Comparison of ENCODE assay signal across 21 cellular contexts in genomic region chr5:83701886-83702285, GRCh38. TPM values are rescaled to one million over a fixed set of nuclear protein-coding genes. Genes with fewer than 3 reads are reported as not detected.
"Had no signal": no experiment of that assay in that cellular context is flagged by ENCODE, and none has a peak within 500 bp of the region (broad histone marks: within the 10 kb centered on the region; RNA-seq: fewer than 3 reads in every experiment).

No MANE protein-coding gene starts in this region.

- H3K4me3 ChIP-seq: gastroesophageal sphincter, heart right ventricle, lung, pancreas, sigmoid colon, thyroid gland had no signal

- H3K4me1 ChIP-seq: gastroesophageal sphincter, heart right ventricle, pancreas, sigmoid colon, thyroid gland had no signal

- H3K4me3 Mint-ChIP-seq: activated B cell treated with CpG ODN at 0.5 μM for 24 hours; activated CD4-positive, alpha-beta T cell treated with anti-CD3 and anti-CD28 coated beads, Interleukin-2, amount 10 ng/mL, durations not matched to agents 7 days and 5 days; activated naive CD8-positive, alpha-beta T cell treated with anti-CD3 and anti-CD28 coated beads for 36 hours; activated T-helper 1 cell treated with anti-CD3 and anti-CD28 coated beads, Interleukin-12 subunit alpha, Interleukin-12 subunit beta, Interleukin-2, Interleukin-4 antibody, amounts not matched to agents 30 ng/mL and 10 ng/mL and 1 ng/mL, durations not matched to agents 14 hours and 24 hours and 36 hours; brain; dendritic cell treated with granulocyte-macrophage colony-stimulating factor and Interleukin-4, amounts not matched to agents 40 ng/mL and 50 ng/mL, for 4 days; stimulated activated effector memory CD8-positive, alpha-beta T cell treated with anti-CD3 and anti-CD28 coated beads, Interleukin-12 subunit alpha, Interleukin-12 subunit beta, amount 100 ng/mL, for 72 hours had no signal

- H3K27me3 ChIP-seq: gastroesophageal sphincter, heart right ventricle, pancreas, sigmoid colon, thyroid gland had no signal

- ATAC-seq: gastroesophageal sphincter; heart right ventricle; left colon; pancreas; stimulated activated effector memory CD8-positive, alpha-beta T cell treated with anti-CD3 and anti-CD28 coated beads, Interleukin-12 subunit alpha, Interleukin-12 subunit beta, amount 100 ng/mL, for 72 hours had no signal

- H3K4me1 Mint-ChIP-seq: activated B cell treated with CpG ODN at 0.5 μM for 24 hours; activated CD4-positive, alpha-beta T cell treated with anti-CD3 and anti-CD28 coated beads, Interleukin-2, amount 10 ng/mL, durations not matched to agents 7 days and 5 days; activated naive CD8-positive, alpha-beta T cell treated with anti-CD3 and anti-CD28 coated beads for 36 hours; brain; stimulated activated effector memory CD8-positive, alpha-beta T cell treated with anti-CD3 and anti-CD28 coated beads, Interleukin-12 subunit alpha, Interleukin-12 subunit beta, amount 100 ng/mL, for 72 hours had no signal

- FAIRE-seq: islet of Langerhans, pancreas, TTC549 had no signal

- H3K9me3 Mint-ChIP-seq: activated B cell treated with CpG ODN at 0.5 μM for 24 hours; activated CD4-positive, alpha-beta T cell treated with anti-CD3 and anti-CD28 coated beads, Interleukin-2, amount 10 ng/mL, durations not matched to agents 7 days and 5 days; activated T-helper 1 cell treated with anti-CD3 and anti-CD28 coated beads, Interleukin-12 subunit alpha, Interleukin-12 subunit beta, Interleukin-2, Interleukin-4 antibody, amounts not matched to agents 30 ng/mL and 10 ng/mL and 1 ng/mL, durations not matched to agents 14 hours and 24 hours and 36 hours; stimulated activated effector memory CD8-positive, alpha-beta T cell treated with anti-CD3 and anti-CD28 coated beads, Interleukin-12 subunit alpha, Interleukin-12 subunit beta, amount 100 ng/mL, for 72 hours had no signal

- DNase-seq: activated B cell treated with CpG ODN at 0.5 μM for 24 hours; activated CD4-positive, alpha-beta T cell treated with anti-CD3 and anti-CD28 coated beads, Interleukin-2, amount 10 ng/mL, durations not matched to agents 7 days and 5 days; activated naive CD8-positive, alpha-beta T cell treated with anti-CD3 and anti-CD28 coated beads for 36 hours; cerebellar nuclear complex; effector memory CD4-positive, alpha-beta T cell; heart right ventricle; left colon; pancreas; sigmoid colon; stimulated activated CD4-positive, alpha-beta T cell treated with anti-CD3 and anti-CD28 coated beads, Interleukin-2, amount 100 ng/mL, for 24 hours; thyroid gland had no signal

- H3K27me3 Mint-ChIP-seq: activated CD4-positive, alpha-beta T cell treated with anti-CD3 and anti-CD28 coated beads, Interleukin-2, amount 10 ng/mL, durations not matched to agents 7 days and 5 days had no signal

- H3K27ac ChIP-seq: gastroesophageal sphincter, heart right ventricle, pancreas, sigmoid colon, thyroid gland had no signal

- H3K27ac Mint-ChIP-seq: activated B cell treated with CpG ODN at 0.5 μM for 24 hours; activated CD4-positive, alpha-beta T cell treated with anti-CD3 and anti-CD28 coated beads, Interleukin-2, amount 10 ng/mL, durations not matched to agents 7 days and 5 days; activated naive CD8-positive, alpha-beta T cell treated with anti-CD3 and anti-CD28 coated beads for 36 hours; activated T-helper 1 cell treated with anti-CD3 and anti-CD28 coated beads, Interleukin-12 subunit alpha, Interleukin-12 subunit beta, Interleukin-2, Interleukin-4 antibody, amounts not matched to agents 30 ng/mL and 10 ng/mL and 1 ng/mL, durations not matched to agents 14 hours and 24 hours and 36 hours; brain; dendritic cell treated with granulocyte-macrophage colony-stimulating factor and Interleukin-4, amounts not matched to agents 40 ng/mL and 50 ng/mL, for 4 days; stimulated activated effector memory CD8-positive, alpha-beta T cell treated with anti-CD3 and anti-CD28 coated beads, Interleukin-12 subunit alpha, Interleukin-12 subunit beta, amount 100 ng/mL, for 72 hours had no signal

- H3K36me3 Mint-ChIP-seq: activated naive CD8-positive, alpha-beta T cell treated with anti-CD3 and anti-CD28 coated beads for 36 hours; stimulated activated effector memory CD8-positive, alpha-beta T cell treated with anti-CD3 and anti-CD28 coated beads, Interleukin-12 subunit alpha, Interleukin-12 subunit beta, amount 100 ng/mL, for 72 hours had no signal

- H3K9me3 ChIP-seq: pancreas, sigmoid colon, thyroid gland had no signal

- H3K36me3 ChIP-seq: gastroesophageal sphincter, heart right ventricle, pancreas, sigmoid colon, thyroid gland had no signal

RNA-seq across cellular contexts. Expression of gene HAPLN1, which starts 18.8 kb away (rescaled TPM):
- total RNA-seq: activated B cell treated with CpG ODN at 0.5 μM for 24 hours; activated CD4-positive, alpha-beta T cell treated with anti-CD3 and anti-CD28 coated beads, Interleukin-2, amount 10 ng/mL, durations not matched to agents 7 days and 5 days; activated CD8-positive, alpha-beta memory T cell treated with anti-CD3 and anti-CD28 coated beads for 36 hours; activated naive CD8-positive, alpha-beta T cell treated with anti-CD3 and anti-CD28 coated beads for 36 hours; activated T-helper 1 cell treated with anti-CD3 and anti-CD28 coated beads, Interleukin-12 subunit alpha, Interleukin-12 subunit beta, Interleukin-2, Interleukin-4 antibody, amounts not matched to agents 30 ng/mL and 10 ng/mL and 1 ng/mL, durations not matched to agents 14 hours and 24 hours and 36 hours; pancreas; T-helper 2 cell treated with Interferon-gamma antibody and Interleukin-4, amounts not matched to agents 100 ng/mL and 5 ng/mL, for 36 hours; thyroid gland had no signal
